In the genomic region with DNA sequence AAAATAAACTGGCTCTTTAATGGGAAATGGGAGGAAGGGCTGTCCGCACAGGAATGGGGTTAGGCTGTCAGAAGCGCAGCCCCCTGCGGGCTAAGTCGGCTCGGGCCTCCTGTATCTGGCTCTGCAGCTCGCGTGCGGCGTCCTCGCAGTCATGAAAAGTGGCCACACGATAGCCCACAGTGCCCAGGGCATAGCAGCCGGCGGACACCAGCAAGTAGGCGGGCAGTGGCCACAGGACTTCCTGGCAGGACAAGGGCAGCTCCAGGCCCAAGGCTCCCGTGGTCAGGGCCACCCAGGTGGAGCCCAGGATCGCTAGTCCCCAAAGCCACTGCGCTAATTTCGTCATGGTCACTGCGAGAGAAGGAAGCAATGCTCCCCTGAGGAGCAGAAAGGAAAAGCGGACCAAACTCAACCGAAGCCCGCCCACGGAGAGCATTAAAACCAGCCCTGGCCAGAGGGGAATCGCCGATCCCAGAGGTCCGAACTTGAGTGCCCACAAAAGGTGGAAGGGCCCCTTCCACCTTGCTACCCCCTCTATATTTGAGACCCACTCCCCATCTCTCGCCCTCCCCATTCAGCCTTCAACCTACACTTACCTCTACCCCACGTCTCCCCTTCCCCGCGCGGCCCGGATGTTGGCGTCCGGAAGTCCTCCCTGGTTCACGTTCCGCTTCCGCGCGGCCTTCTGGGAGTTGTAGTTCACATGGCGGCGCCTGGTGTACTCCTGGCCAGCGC, we compare ENCODE assay signal across 1 cellular context.
A peak's percentile ranks its signal among the peaks of the same experiment; 100 is the strongest.
TF ChIP-seq lines count a peak whose summit lies in the region.

A gene with protein sequence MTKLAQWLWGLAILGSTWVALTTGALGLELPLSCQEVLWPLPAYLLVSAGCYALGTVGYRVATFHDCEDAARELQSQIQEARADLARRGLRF (minus strand): TSS at position 637 of the 735 bp plus-strand sequence. CDS start 291 bp downstream, at position 346.

TF ChIP-seq in HepG2, 621 proteins besides CTCF, POLR2A, EP300 and RAD21 (continued from another document and continues in another):
- TF ChIP-seq, protein P1, sequence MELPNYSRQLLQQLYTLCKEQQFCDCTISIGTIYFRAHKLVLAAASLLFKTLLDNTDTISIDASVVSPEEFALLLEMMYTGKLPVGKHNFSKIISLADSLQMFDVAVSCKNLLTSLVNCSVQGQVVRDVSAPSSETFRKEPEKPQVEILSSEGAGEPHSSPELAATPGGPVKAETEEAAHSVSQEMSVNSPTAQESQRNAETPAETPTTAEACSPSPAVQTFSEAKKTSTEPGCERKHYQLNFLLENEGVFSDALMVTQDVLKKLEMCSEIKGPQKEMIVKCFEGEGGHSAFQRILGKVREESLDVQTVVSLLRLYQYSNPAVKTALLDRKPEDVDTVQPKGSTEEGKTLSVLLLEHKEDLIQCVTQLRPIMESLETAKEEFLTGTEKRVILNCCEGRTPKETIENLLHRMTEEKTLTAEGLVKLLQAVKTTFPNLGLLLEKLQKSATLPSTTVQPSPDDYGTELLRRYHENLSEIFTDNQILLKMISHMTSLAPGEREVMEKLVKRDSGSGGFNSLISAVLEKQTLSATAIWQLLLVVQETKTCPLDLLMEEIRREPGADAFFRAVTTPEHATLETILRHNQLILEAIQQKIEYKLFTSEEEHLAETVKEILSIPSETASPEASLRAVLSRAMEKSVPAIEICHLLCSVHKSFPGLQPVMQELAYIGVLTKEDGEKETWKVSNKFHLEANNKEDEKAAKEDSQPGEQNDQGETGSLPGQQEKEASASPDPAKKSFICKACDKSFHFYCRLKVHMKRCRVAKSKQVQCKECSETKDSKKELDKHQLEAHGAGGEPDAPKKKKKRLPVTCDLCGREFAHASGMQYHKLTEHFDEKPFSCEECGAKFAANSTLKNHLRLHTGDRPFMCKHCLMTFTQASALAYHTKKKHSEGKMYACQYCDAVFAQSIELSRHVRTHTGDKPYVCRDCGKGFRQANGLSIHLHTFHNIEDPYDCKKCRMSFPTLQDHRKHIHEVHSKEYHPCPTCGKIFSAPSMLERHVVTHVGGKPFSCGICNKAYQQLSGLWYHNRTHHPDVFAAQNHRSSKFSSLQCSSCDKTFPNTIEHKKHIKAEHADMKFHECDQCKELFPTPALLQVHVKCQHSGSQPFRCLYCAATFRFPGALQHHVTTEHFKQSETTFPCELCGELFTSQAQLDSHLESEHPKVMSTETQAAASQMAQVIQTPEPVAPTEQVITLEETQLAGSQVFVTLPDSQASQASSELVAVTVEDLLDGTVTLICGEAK (IDR thresholded peaks at IDR 0.05), result peak; percentile 95
- TF ChIP-seq, protein P1 (CRISPR knock-in tag; IDR thresholded peaks at IDR 0.05), result peak; percentile 35; the same call in 1 of the 2 replicates
- TF ChIP-seq SP1 (IDR thresholded peaks at IDR 0.05) (no peak), SP1 (CRISPR knock-in tag; IDR thresholded peaks at IDR 0.05) (peak; percentile 68), IRF2 (CRISPR knock-in tag; IDR thresholded peaks at IDR 0.05) (peak; percentile 82), ZBTB1 (CRISPR knock-in tag; IDR thresholded peaks at IDR 0.05; ENCODE audit: borderline replicate concordance) (no peak), UBTF (CRISPR knock-in tag; IDR thresholded peaks at IDR 0.05) (peak; percentile 65), ZNF7 (CRISPR knock-in tag; IDR thresholded peaks at IDR 0.05) (no peak), ZNF556 (CRISPR knock-in tag; IDR thresholded peaks at IDR 0.05; ENCODE audit: borderline replicate concordance) (no peak), HNRNPLL (IDR thresholded peaks at IDR 0.05; ENCODE audit: low read depth, low read length, poor library complexity, severe bottlenecking) (peak; percentile 29), RBFOX2 (IDR thresholded peaks at IDR 0.05; ENCODE audit: low read depth, low read length) (peak; percentile 84), ZBTB7A (CRISPR knock-in tag; IDR thresholded peaks at IDR 0.05) (no peak), ZC3H4 (CRISPR knock-in tag; IDR thresholded peaks at IDR 0.05; ENCODE audit: borderline replicate concordance) (peak; percentile 35; the same call in 1 of the 2 replicates), ZNF30 (CRISPR knock-in tag; IDR thresholded peaks at IDR 0.05) (no peak), SMAD9 (CRISPR knock-in tag; IDR thresholded peaks at IDR 0.05) (no peak), HCFC1 (IDR thresholded peaks at IDR 0.05; ENCODE audit: low read depth, low read length) (peak; percentile 94), FOXJ3 (CRISPR knock-in tag; IDR thresholded peaks at IDR 0.05; ENCODE audit: borderline replicate concordance) (no peak), ZBTB20 (CRISPR knock-in tag; IDR thresholded peaks at IDR 0.05; ENCODE audit: borderline replicate concordance, low read depth) (peak; percentile 57; the same call in 1 of the 2 replicates), PAF1 (CRISPR knock-in tag; IDR thresholded peaks at IDR 0.05) (no peak), RBM39 (IDR thresholded peaks at IDR 0.05; ENCODE audit: low read depth, low read length, poor library complexity, severe bottlenecking) (peak; percentile 62), PHF20 (CRISPR knock-in tag; IDR thresholded peaks at IDR 0.05) (peak; percentile 74), ZBTB10 (CRISPR knock-in tag; IDR thresholded peaks at IDR 0.05; ENCODE audit: borderline replicate concordance) (0 out of 2 replicates have a peak, but pooled peaks have one; percentile 55), ZNF775 (CRISPR knock-in tag; IDR thresholded peaks at IDR 0.05; ENCODE audit: borderline replicate concordance) (no peak), ZFP1 (CRISPR knock-in tag; IDR thresholded peaks at IDR 0.05) (no peak), POGZ (CRISPR knock-in tag; IDR thresholded peaks at IDR 0.05) (peak; percentile 11; the same call in 1 of the 2 replicates)
- TF ChIP-seq, protein P2, sequence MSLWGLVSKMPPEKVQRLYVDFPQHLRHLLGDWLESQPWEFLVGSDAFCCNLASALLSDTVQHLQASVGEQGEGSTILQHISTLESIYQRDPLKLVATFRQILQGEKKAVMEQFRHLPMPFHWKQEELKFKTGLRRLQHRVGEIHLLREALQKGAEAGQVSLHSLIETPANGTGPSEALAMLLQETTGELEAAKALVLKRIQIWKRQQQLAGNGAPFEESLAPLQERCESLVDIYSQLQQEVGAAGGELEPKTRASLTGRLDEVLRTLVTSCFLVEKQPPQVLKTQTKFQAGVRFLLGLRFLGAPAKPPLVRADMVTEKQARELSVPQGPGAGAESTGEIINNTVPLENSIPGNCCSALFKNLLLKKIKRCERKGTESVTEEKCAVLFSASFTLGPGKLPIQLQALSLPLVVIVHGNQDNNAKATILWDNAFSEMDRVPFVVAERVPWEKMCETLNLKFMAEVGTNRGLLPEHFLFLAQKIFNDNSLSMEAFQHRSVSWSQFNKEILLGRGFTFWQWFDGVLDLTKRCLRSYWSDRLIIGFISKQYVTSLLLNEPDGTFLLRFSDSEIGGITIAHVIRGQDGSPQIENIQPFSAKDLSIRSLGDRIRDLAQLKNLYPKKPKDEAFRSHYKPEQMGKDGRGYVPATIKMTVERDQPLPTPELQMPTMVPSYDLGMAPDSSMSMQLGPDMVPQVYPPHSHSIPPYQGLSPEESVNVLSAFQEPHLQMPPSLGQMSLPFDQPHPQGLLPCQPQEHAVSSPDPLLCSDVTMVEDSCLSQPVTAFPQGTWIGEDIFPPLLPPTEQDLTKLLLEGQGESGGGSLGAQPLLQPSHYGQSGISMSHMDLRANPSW (CRISPR knock-in tag; IDR thresholded peaks at IDR 0.05; ENCODE audit: borderline replicate concordance), result no peak
- TF ChIP-seq, protein P3, sequence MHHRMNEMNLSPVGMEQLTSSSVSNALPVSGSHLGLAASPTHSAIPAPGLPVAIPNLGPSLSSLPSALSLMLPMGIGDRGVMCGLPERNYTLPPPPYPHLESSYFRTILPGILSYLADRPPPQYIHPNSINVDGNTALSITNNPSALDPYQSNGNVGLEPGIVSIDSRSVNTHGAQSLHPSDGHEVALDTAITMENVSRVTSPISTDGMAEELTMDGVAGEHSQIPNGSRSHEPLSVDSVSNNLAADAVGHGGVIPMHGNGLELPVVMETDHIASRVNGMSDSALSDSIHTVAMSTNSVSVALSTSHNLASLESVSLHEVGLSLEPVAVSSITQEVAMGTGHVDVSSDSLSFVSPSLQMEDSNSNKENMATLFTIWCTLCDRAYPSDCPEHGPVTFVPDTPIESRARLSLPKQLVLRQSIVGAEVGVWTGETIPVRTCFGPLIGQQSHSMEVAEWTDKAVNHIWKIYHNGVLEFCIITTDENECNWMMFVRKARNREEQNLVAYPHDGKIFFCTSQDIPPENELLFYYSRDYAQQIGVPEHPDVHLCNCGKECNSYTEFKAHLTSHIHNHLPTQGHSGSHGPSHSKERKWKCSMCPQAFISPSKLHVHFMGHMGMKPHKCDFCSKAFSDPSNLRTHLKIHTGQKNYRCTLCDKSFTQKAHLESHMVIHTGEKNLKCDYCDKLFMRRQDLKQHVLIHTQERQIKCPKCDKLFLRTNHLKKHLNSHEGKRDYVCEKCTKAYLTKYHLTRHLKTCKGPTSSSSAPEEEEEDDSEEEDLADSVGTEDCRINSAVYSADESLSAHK (CRISPR knock-in tag; IDR thresholded peaks at IDR 0.05; ENCODE audit: borderline replicate concordance), result 0 out of 2 replicates have a peak, but pooled peaks have one; percentile 42
- TF ChIP-seq, protein P4, sequence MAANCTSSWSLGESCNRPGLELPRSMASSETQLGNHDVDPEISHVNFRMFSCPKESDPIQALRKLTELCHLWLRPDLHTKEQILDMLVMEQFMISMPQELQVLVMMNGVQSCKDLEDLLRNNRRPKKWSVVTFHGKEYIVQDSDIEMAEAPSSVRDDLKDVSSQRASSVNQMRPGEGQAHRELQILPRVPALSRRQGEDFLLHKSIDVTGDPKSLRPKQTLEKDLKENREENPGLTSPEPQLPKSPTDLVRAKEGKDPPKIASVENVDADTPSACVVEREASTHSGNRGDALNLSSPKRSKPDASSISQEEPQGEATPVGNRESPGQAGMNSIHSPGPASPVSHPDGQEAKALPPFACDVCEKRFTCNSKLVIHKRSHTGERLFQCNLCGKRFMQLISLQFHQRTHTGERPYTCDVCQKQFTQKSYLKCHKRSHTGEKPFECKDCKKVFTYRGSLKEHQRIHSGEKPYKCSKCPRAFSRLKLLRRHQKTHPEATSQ (CRISPR knock-in tag; IDR thresholded peaks at IDR 0.05; ENCODE audit: borderline replicate concordance), result no peak
